8 cellular contexts compared by ENCODE assay signal in genomic region chr3:119293761-119294401, GRCh38. TPM values are rescaled to one million over a fixed set of nuclear protein-coding genes. Genes with fewer than 3 reads are reported as not detected.
DNase-seq lines count a peak whose midpoint lies in the region; ATAC-seq, FAIRE-seq and TF ChIP-seq lines count a peak whose summit lies in the region.

Gene ARHGAP31 (plus strand): TSS chr3:119294383. CDS start chr3:119294905, 522 bp downstream.

- no peak for FAIRE-seq in D721Med (lab: Jason Lieb, UNC)

- H3K27ac ChIP-seq in breast epithelium = peak within 1 kb of the TSS; percentile 89 to 96

- intact Hi-C loops in breast epithelium (cut with DNase I; ENCODE audit: low total_unique reads) = no loop called here

- peaks cover 3% of the 10 kb centered on the region; the same call in 1 of the 2 replicates for H3K36me3 ChIP-seq in GM06990 (ENCODE audit: control insufficient read depth, insufficient read depth, low read length)
- H3K36me3 ChIP-seq in breast epithelium = no peaks in the 10 kb centered on the region

- TF ChIP-seq CTCF in GM06990 (IDR thresholded peaks at IDR 0.05; ENCODE audit: insufficient read depth, low read length, poor library complexity, severe bottlenecking) (no peak), LNCaP clone FGC (IDR thresholded peaks at IDR 0.05; ENCODE audit: control insufficient read depth, extremely low read depth, insufficient read depth) (no peak), WI38 (IDR thresholded peaks at IDR 0.05; ENCODE audit: low read depth, low read length) (no peak), breast epithelium (IDR thresholded peaks at IDR 0.05) (no peak), D721Med (IDR thresholded peaks at IDR 0.05; ENCODE audit: insufficient read depth, missing control alignments) (no peak)

- H3K4me3 ChIP-seq in GM06990 (replicated peaks; ENCODE audit: low read depth, low read length) (peak within 1 kb of the TSS; percentile 75), LNCaP clone FGC (ENCODE audit: low read depth, low read length) (peak within 1 kb of the TSS; percentile 55), WI38 (ENCODE audit: low read depth, low read length) (peak within 1 kb of the TSS; percentile 78), breast epithelium (peak within 1 kb of the TSS; percentile 70 to 96 (median 87))

- no peaks in the 10 kb centered on the region for H3K9me3 ChIP-seq in breast epithelium

- H3K4me1 ChIP-seq in breast epithelium = no peaks in the 10 kb centered on the region

- ATAC-seq in GM21786 (IDR thresholded peaks at IDR 0.05; ENCODE audit: unreplicated experiment) = peak; percentile 36

- peak; percentile 83 for DNase-seq in GM06990 (ENCODE audit: extremely low read depth, insufficient read length)
- no peak for DNase-seq in LNCaP clone FGC (ENCODE audit: low read depth)
- DNase-seq in breast epithelium (ENCODE audit: low spot score in 2 of 2) = peak; percentile 47 to 55
- DNase-seq in islet precursor cell = peak; percentile 90
- peak; percentile 75 to 85 (median 83) for DNase-seq in stimulated activated CD4-positive, alpha-beta T cell treated with anti-CD3 and anti-CD28 coated beads, Interleukin-12 subunit alpha, Interleukin-12 subunit beta, amount 100 ng/mL, for 48 hours (ENCODE audit: low read depth in 2 of 3, low spot score in 1 of 3)
- no peak for DNase-seq in D721Med (ENCODE audit: insufficient read length, low spot score)

- H3K27me3 ChIP-seq in GM06990 (replicated peaks; ENCODE audit: control insufficient read depth, insufficient read depth, low read length) = no peaks in the 10 kb centered on the region
- H3K27me3 ChIP-seq in breast epithelium = no peaks in the 10 kb centered on the region

- TF ChIP-seq POLR2A in breast epithelium (IDR thresholded peaks at IDR 0.05) = no peak

RNA-seq across cellular contexts. Expression of gene ARHGAP31, which starts in this region (rescaled TPM):
- 10 to 100 TPM; 11.6 to 19.3 (median 18.2) TPM for total RNA-seq in breast epithelium

Comparison
In these comparisons a context has a peak if more than half of its experiments do, and no peak if none do; other contexts are left out.
1. DNase-seq: peak in GM06990 (single experiment), breast epithelium (2 of 2), islet precursor cell (single experiment) and stimulated activated CD4-positive, alpha-beta T cell treated with anti-CD3 and anti-CD28 coated beads, Interleukin-12 subunit alpha, Interleukin-12 subunit beta, amount 100 ng/mL, for 48 hours (3 of 3); none in LNCaP clone FGC (single experiment) and D721Med (single experiment).
2. Peak in every context shown above with its lines, with median percentiles within 50 percentile points of each other: H3K4me3 ChIP-seq.